Comparison of ENCODE assay signal across 9 cellular contexts in the genomic region with DNA sequence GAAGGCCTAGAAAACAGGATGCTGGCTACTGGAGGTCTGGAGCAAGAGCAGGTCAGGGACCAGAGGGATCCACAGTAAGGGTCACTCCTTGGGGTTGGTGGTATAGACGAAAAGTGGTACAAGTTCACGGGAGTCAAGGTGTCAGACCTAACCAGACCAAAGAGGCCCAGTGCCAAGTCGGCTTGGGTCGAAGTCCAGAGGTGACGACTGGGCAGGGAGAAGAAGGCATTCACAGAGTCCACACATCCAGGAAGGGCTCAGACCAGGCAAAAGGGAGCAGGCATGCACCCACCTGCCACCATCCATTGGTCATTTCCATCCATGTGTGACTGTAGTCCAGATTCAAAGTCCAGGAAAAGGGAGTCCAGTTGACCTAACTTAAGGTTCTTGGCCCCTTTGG. TPM values are rescaled to one million over a fixed set of nuclear protein-coding genes. Genes with fewer than 3 reads are reported as not detected.
"Had no signal": no experiment of that assay in that cellular context is flagged by ENCODE, and none has a peak within 500 bp of the region (broad histone marks: within the 10 kb centered on the region; RNA-seq: fewer than 3 reads in every experiment).

No MANE protein-coding gene starts in this region.

- H3K9me3 ChIP-seq: HAP-1 had no signal

- H3K9ac ChIP-seq: GM23248 had no signal

- H2AFZ ChIP-seq: GM23248 had no signal

- DNase-seq: GM23248, GOT3, H7, HFFc6, KG1 had no signal

- H3K4me1 ChIP-seq: HAP-1 had no signal

- H3K27ac ChIP-seq: GM23248 had no signal

- FAIRE-seq: HTR-8/SVneo, K562 had no signal

- H3K36me3 ChIP-seq: HAP-1 had no signal

- H3K4me3 ChIP-seq: GM23248, HAP-1, K562 had no signal

RNA-seq across cellular contexts. Expression of gene SYT6, which starts 27.1 kb away (rescaled TPM):
- total RNA-seq: GM23248, HFFc6, HT-29, K562 had no signal
- polyA plus RNA-seq: GM23248 had no signal
